Comparison of ENCODE assay signal across 8 cellular contexts in genomic region chr22:41524809-41525449, GRCh38.
A peak's percentile ranks its signal among the peaks of the same experiment; 100 is the strongest.
DNase-seq lines count a peak whose midpoint lies in the region; ATAC-seq, FAIRE-seq and TF ChIP-seq lines count a peak whose summit lies in the region.

No MANE protein-coding gene starts in this region.

- H3K27ac ChIP-seq in effector memory CD4-positive, alpha-beta T cell (ENCODE audit: insufficient read depth, low read length, poor library complexity, severe bottlenecking), result peak overlapping the region; percentile 49

- no peak for ATAC-seq in GM19395 (IDR thresholded peaks at IDR 0.05; ENCODE audit: unreplicated experiment)

- FAIRE-seq in RCC 7860 (lab: Jason Lieb, UNC), result no peak

- H3K9me3 ChIP-seq in effector memory CD4-positive, alpha-beta T cell (ENCODE audit: control insufficient read depth, low read length), result no peaks in the 10 kb centered on the region

- DNase-seq in GM13977 (ENCODE audit: low spot score) (peak; percentile 47), AG20443 (ENCODE audit: low spot score) (no peak), AG08395 (ENCODE audit: low spot score) (no peak), RCC 7860 (ENCODE audit: low spot score) (no peak)
- peak; percentile 54 for DNase-seq in activated CD4-positive, alpha-beta T cell treated with anti-CD3 and anti-CD28 coated beads, Interleukin-2, amount 50 U/mL, for 1 hour
- DNase-seq in effector memory CD4-positive, alpha-beta T cell, result peak in 2 of 3 donors; percentile 28 to 47
- peak; percentile 36 to 58 for DNase-seq in stimulated activated CD4-positive, alpha-beta T cell treated with anti-CD3 and anti-CD28 coated beads, Interleukin-15, amount 100 ng/mL, for 48 hours (ENCODE audit: low read depth in 2 of 2)

- in situ Hi-C loops in GM13977 (cut with MboI; ENCODE audit: low pct_unique_long_range_greater_than_20kb, low sequenced_read_pairs, unreplicated experiment), result no loop called here

- no peak overlapping the region for H3K4me3 ChIP-seq in effector memory CD4-positive, alpha-beta T cell (ENCODE audit: insufficient read depth, low read depth, low read length, poor library complexity, severe bottlenecking)

- peaks cover 45% of the 10 kb centered on the region for H3K36me3 ChIP-seq in effector memory CD4-positive, alpha-beta T cell (ENCODE audit: control insufficient read depth, insufficient read depth, low read length)

- peak; percentile 6 for TF ChIP-seq CTCF in GM13977 (IDR thresholded peaks at IDR 0.05; ENCODE audit: extremely low read depth, insufficient read depth, missing control alignments)

- H3K27me3 ChIP-seq in effector memory CD4-positive, alpha-beta T cell (replicated peaks; ENCODE audit: control insufficient read depth, insufficient read depth, low read length, poor library complexity, severe bottlenecking), result no peaks in the 10 kb centered on the region

- peaks cover 13% of the 10 kb centered on the region for H3K4me1 ChIP-seq in effector memory CD4-positive, alpha-beta T cell (ENCODE audit: control insufficient read depth, insufficient read depth, low read length, poor library complexity, severe bottlenecking)

Comparison
In these comparisons a context has a peak if more than half of its experiments do, and no peak if none do; other contexts are left out.
1. DNase-seq: peak in GM13977 (single experiment), activated CD4-positive, alpha-beta T cell treated with anti-CD3 and anti-CD28 coated beads, Interleukin-2, amount 50 U/mL, for 1 hour (single experiment), effector memory CD4-positive, alpha-beta T cell (2 of 3) and stimulated activated CD4-positive, alpha-beta T cell treated with anti-CD3 and anti-CD28 coated beads, Interleukin-15, amount 100 ng/mL, for 48 hours (2 of 2); none in AG20443 (single experiment), AG08395 (single experiment) and RCC 7860 (single experiment).